8 cellular contexts compared by ENCODE assay signal in genomic region chr4:3074078-3074845, GRCh38. TPM values are rescaled to one million over a fixed set of nuclear protein-coding genes. Genes with fewer than 3 reads are reported as not detected.
DNase-seq lines count a peak whose midpoint lies in the region; ATAC-seq lines count a peak whose summit lies in the region.

Gene HTT, plus strand, starts transcription at chr4:3074681. Its CDS starts 145 bp downstream, at chr4:3074826.
Gene HTT-AS, minus strand, starts transcription at chr4:3074538.

- H3K4me1 ChIP-seq in esophagus (ENCODE audit: control insufficient read depth in 2 of 2, insufficient read depth in 2 of 2, low read length in 1 of 2) (peaks cover 0 to 5% of the 10 kb centered on the region in 2 donors), mucosa of stomach (ENCODE audit: control insufficient read depth, insufficient read depth, low read length) (no peaks in the 10 kb centered on the region)

- no peaks in the 10 kb centered on the region for H3K9me3 Mint-ChIP-seq in IgD-negative memory B cell

- WGBS in esophagus, 2 donors = 0 to 2% methylated on average over 42 to 80 of the region's 81 CpGs

- H3K27me3 ChIP-seq in esophagus (ENCODE audit: control insufficient read depth in 1 of 2, insufficient read depth in 2 of 2, low read length in 2 of 2) (no peaks in the 10 kb centered on the region), mucosa of stomach (ENCODE audit: control insufficient read depth, insufficient read depth, low read length) (no peaks in the 10 kb centered on the region)

- H3K9ac ChIP-seq in mucosa of stomach (ENCODE audit: low read length) = peak within 1 kb of the TSS; percentile 92

- H3K4me3 Mint-ChIP-seq in IgD-negative memory B cell = peak within 1 kb of the TSS; percentile 87 to 97 (median 92)

- H3K27ac Mint-ChIP-seq in IgD-negative memory B cell = peak within 1 kb of the TSS; percentile 19 to 94 (median 72)

- peak; percentile 69 for ATAC-seq in GM21619 (IDR thresholded peaks at IDR 0.05; ENCODE audit: unreplicated experiment)

- no peaks in the 10 kb centered on the region for H3K9me3 ChIP-seq in esophagus (ENCODE audit: control insufficient read depth in 2 of 2, insufficient read depth in 1 of 2, low read depth in 1 of 2, low read length in 1 of 2)
- no peaks in the 10 kb centered on the region for H3K9me3 ChIP-seq in mucosa of stomach (ENCODE audit: control insufficient read depth, low read length)

- H3K4me3 ChIP-seq in esophagus (ENCODE audit: low read depth in 1 of 2, low read length in 2 of 2) (peak within 1 kb of the TSS; percentile 92 to 98), mucosa of stomach (ENCODE audit: low read length) (peak within 1 kb of the TSS; percentile 77)

- H3K27ac ChIP-seq in esophagus (ENCODE audit: low read depth in 2 of 2, low read length in 1 of 2) = peak within 1 kb of the TSS; percentile 97 to 98

- H3K36me3 ChIP-seq in esophagus (ENCODE audit: control insufficient read depth in 2 of 2, insufficient read depth in 2 of 2, low read length in 1 of 2) = no peaks in the 10 kb centered on the region
- H3K36me3 ChIP-seq in mucosa of stomach (ENCODE audit: control insufficient read depth, insufficient read depth, low read length) = no peaks in the 10 kb centered on the region

- peaks cover 17 to 25% (median 24%) of the 10 kb centered on the region in 3 donors for H3K4me1 Mint-ChIP-seq in IgD-negative memory B cell

- DNase-seq in DMS153 treated with DMSO at 0.1 percent for 48 hours (lab: John Stamatoyannopoulos, UW; ENCODE audit: unreplicated experiment) (peak; percentile 31), OCI-M2 (lab: John Stamatoyannopoulos, UW; ENCODE audit: unreplicated experiment) (peak; percentile 43)
- peak; percentile 95 for DNase-seq in activated T-cell treated with anti-CD3 and anti-CD28 coated beads, Interleukin-2, amount 50 U/mL, for 1 hour
- peak; percentile 91 to 94 for DNase-seq in stimulated activated CD8-positive, alpha-beta memory T cell treated with anti-CD3 and anti-CD28 coated beads, Interleukin-4, amount 100 ng/mL, for 4 hours (ENCODE audit: low read depth in 2 of 2, low spot score in 1 of 2)

- H3K27me3 Mint-ChIP-seq in IgD-negative memory B cell = no peaks in the 10 kb centered on the region

- H3K36me3 Mint-ChIP-seq in IgD-negative memory B cell = no peaks in the 10 kb centered on the region

RNA-seq across cellular contexts. Expression of gene HTT, which starts in this region (rescaled TPM):
- 10.0 TPM for polyA plus RNA-seq in IgD-negative memory B cell
- polyA plus RNA-seq in esophagus = 10 to 100 TPM in 1 of 2 donors, 1 to 10 TPM in 1; 9.7 to 19.4 TPM

RNA-seq across cellular contexts. Expression of gene HTT-AS, which starts in this region (rescaled TPM):
- polyA plus RNA-seq in IgD-negative memory B cell (not detected), esophagus (not detected)

Comparison
In these comparisons a context has a peak if more than half of its experiments do, and no peak if none do; other contexts are left out.
1. Peak in every context shown above with its lines: DNase-seq, ATAC-seq, H3K4me3 ChIP-seq and H3K27ac ChIP-seq.
2. DNase-seq: peak in every context shown above with its lines; median percentile 95 in activated T-cell treated with anti-CD3 and anti-CD28 coated beads, Interleukin-2, amount 50 U/mL, for 1 hour; 92 in stimulated activated CD8-positive, alpha-beta memory T cell treated with anti-CD3 and anti-CD28 coated beads, Interleukin-4, amount 100 ng/mL, for 4 hours; 43 in OCI-M2; 31 in DMS153 treated with DMSO at 0.1 percent for 48 hours.